25 cellular contexts compared by ENCODE assay signal in the genomic region with DNA sequence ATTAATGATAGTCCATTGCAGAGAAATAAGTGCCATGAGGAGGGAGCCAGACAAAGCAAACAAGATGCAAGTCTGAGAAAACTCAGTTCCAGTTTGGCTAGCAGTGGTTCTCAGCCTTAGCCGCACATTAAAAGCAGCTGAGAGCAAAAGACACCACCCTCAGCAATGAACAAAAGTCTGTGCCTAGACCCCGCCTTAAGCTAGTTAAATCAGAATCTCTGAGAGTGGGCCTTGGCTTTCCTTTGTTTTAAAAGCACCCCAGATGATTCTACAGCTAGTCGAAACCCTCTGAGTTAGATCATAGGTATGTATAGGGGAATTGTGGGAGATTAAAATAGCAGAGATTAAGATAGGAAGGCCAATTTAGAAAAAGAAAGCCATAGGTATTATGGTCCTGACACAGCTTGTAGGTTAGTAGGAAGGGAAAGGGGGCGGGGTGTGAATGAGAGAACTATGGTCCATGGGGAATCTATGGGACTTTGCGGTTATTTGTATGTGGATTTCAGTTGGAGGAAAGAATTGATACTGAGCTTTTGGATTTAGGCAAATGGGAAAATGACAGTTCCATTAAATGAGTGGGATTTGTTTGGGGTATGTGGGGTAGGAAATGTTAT. TPM values are rescaled to one million over a fixed set of nuclear protein-coding genes. Genes with fewer than 3 reads are reported as not detected.
DNase-seq lines count a peak whose midpoint lies in the region; ATAC-seq and TF ChIP-seq lines count a peak whose summit lies in the region.
"Had no signal": no experiment of that assay in that cellular context is flagged by ENCODE, and none has a peak within 500 bp of the region (broad histone marks: within the 10 kb centered on the region; RNA-seq: fewer than 3 reads in every experiment).

No MANE protein-coding gene starts in this region.

- H3K27ac Mint-ChIP-seq in endodermal cell = no peak overlapping the region
- H3K27ac Mint-ChIP-seq: activated B cell treated with CpG ODN at 0.5 μM for 24 hours; activated CD4-positive, alpha-beta memory T cell treated with anti-CD3 and anti-CD28 coated beads, Interleukin-2, amount 10 ng/mL, durations not matched to agents 7 days and 5 days; HFFc6 had no signal

- TF ChIP-seq CTCF in heart right ventricle (IDR thresholded peaks at IDR 0.05) = no peak
- TF ChIP-seq CTCF in endodermal cell (conservative IDR thresholded peaks at IDR 0.05) = no peak
- TF ChIP-seq CTCF in uterus (IDR thresholded peaks at IDR 0.05) = no peak

- DNase-seq in heart right ventricle (no peak), right cardiac atrium (no peak), endodermal cell (no peak), uterus (no peak), amygdala (lab: John Stamatoyannopoulos, UW) (no peak), medulla oblongata (ENCODE audit: extremely low spot score) (no peak), left colon (no peak)
- DNase-seq: activated B cell treated with CpG ODN at 0.5 μM for 24 hours; activated CD4-positive, alpha-beta memory T cell treated with anti-CD3 and anti-CD28 coated beads, Interleukin-2, amount 10 ng/mL, durations not matched to agents 7 days and 5 days; activated gamma-delta T cell treated with Interleukin-2 at 50 U/mL for 16 hours; Caco-2; HFFc6; NCI-H1417; NCI-H446; NK-92 treated with Interleukin-12 subunit alpha and Interleukin-12 subunit beta, amount 100 ng/mL, for 24 hours; nucleus accumbens; retina; stimulated activated CD4-positive, alpha-beta T cell treated with anti-CD3 and anti-CD28 coated beads, Interleukin-15, amount 100 ng/mL, for 24 hours; stimulated activated CD8-positive, alpha-beta memory T cell treated with anti-CD3 and anti-CD28 coated beads, Interleukin-4, amount 100 ng/mL, for 48 hours; T-helper 9 cell had no signal

- peak overlapping the region in 6 of 10 donors; percentile 4 to 59 (median 18) for H3K27ac ChIP-seq in heart right ventricle
- no peak overlapping the region for H3K27ac ChIP-seq in right cardiac atrium (ENCODE audit: low read length)
- peak overlapping the region; percentile 8 for H3K27ac ChIP-seq in endodermal cell (ENCODE audit: low read depth, low read length)
- peak overlapping the region; percentile 1 for H3K27ac ChIP-seq in muscle layer of duodenum (ENCODE audit: low read length)
- H3K27ac ChIP-seq in uterus = peak overlapping the region; percentile 15 to 36
- H3K27ac ChIP-seq: BLaER1, RWPE1 had no signal

- no peaks in the 10 kb centered on the region for H3K27me3 Mint-ChIP-seq in endodermal cell (ENCODE audit: insufficient read depth)
- H3K27me3 Mint-ChIP-seq: activated B cell treated with CpG ODN at 0.5 μM for 24 hours; activated CD4-positive, alpha-beta memory T cell treated with anti-CD3 and anti-CD28 coated beads, Interleukin-2, amount 10 ng/mL, durations not matched to agents 7 days and 5 days; brain had no signal

- H3K9me3 ChIP-seq in heart right ventricle (no peaks in the 10 kb centered on the region), right cardiac atrium (ENCODE audit: control insufficient read depth, low read length) (no peaks in the 10 kb centered on the region), endodermal cell (ENCODE audit: control insufficient read depth, low read length) (peaks cover 4% of the 10 kb centered on the region), muscle layer of duodenum (ENCODE audit: control insufficient read depth in 1 of 2, low read length in 2 of 2) (no peaks in the 10 kb centered on the region), uterus (no peaks in the 10 kb centered on the region)
- H3K9me3 ChIP-seq: BLaER1, Caco-2 had no signal

- H3K4me1 ChIP-seq in heart right ventricle (peaks cover 0 to 62% (median 15%) of the 10 kb centered on the region in 9 donors), right cardiac atrium (ENCODE audit: control insufficient read depth, insufficient read depth, low read length) (peaks cover 3% of the 10 kb centered on the region), endodermal cell (ENCODE audit: control insufficient read depth, insufficient read depth, low read length) (peaks cover 9% of the 10 kb centered on the region), muscle layer of duodenum (ENCODE audit: control insufficient read depth in 1 of 2, insufficient read depth in 2 of 2, low read length in 2 of 2) (peaks cover 0 to 12% of the 10 kb centered on the region in 2 donors), uterus (no peaks in the 10 kb centered on the region)

- peaks cover 3% of the 10 kb centered on the region for H3K36me3 Mint-ChIP-seq in endodermal cell (ENCODE audit: low read depth)

- no peak for TF ChIP-seq POLR2A in uterus (IDR thresholded peaks at IDR 0.05)

- H3K36me3 ChIP-seq in heart right ventricle (peaks cover 0 to 34% (median 0%) of the 10 kb centered on the region in 9 donors), endodermal cell (ENCODE audit: control insufficient read depth, insufficient read depth, low read length) (no peaks in the 10 kb centered on the region), muscle layer of duodenum (ENCODE audit: control insufficient read depth in 1 of 2, insufficient read depth in 2 of 2, low read length in 2 of 2) (no peaks in the 10 kb centered on the region), uterus (no peaks in the 10 kb centered on the region)
- H3K36me3 ChIP-seq: BLaER1 had no signal

- WGBS in heart right ventricle, 2 donors = 79 to 85% methylated on average over 5 of the region's 5 CpGs
- 74% methylated on average over 5 of the region's 5 CpGs for WGBS in right cardiac atrium
- WGBS in endodermal cell (ENCODE audit: insufficient coverage in 1 of 2, insufficient read length in 1 of 2), 2 experiments = 91 to 95% methylated on average over 4 to 5 of the region's 5 CpGs

- no peaks in the 10 kb centered on the region for H3K9me3 Mint-ChIP-seq in endodermal cell
- H3K9me3 Mint-ChIP-seq: activated B cell treated with CpG ODN at 0.5 μM for 24 hours; activated CD4-positive, alpha-beta memory T cell treated with anti-CD3 and anti-CD28 coated beads, Interleukin-2, amount 10 ng/mL, durations not matched to agents 7 days and 5 days; brain; HFFc6 had no signal

- ATAC-seq in heart right ventricle (peak in 5 of 8 donors; percentile 18 to 50 (median 39)), right cardiac atrium (no peak), left colon (no peak)

- H3K4me3 Mint-ChIP-seq in endodermal cell = no peak overlapping the region
- H3K4me3 Mint-ChIP-seq: activated B cell treated with CpG ODN at 0.5 μM for 24 hours; activated CD4-positive, alpha-beta memory T cell treated with anti-CD3 and anti-CD28 coated beads, Interleukin-2, amount 10 ng/mL, durations not matched to agents 7 days and 5 days; HFFc6 had no signal

- peaks cover 27% of the 10 kb centered on the region for H3K4me1 Mint-ChIP-seq in endodermal cell

- intact Hi-C loops in heart right ventricle (cut with DNase I) = loop anchor here in 7 of 10 donors (5.0 to 10.0 kb wide), 6 partner anchors 96 to 856 kb away; no protein-coding TSS in a partner anchor
- intact Hi-C loops in right cardiac atrium (cut with DNase I) = loop anchor here in 2 of 4 donors (10.0 kb wide), 3 partner anchors 86 to 246 kb away; no protein-coding TSS in a partner anchor
- intact Hi-C loops in uterus (cut with DNase I; ENCODE audit: low total_unique reads) = no loop called here
- intact Hi-C loops in left colon (cut with DNase I, micrococcal nuclease) = no loop called here

- H3K27me3 ChIP-seq in heart right ventricle (no peaks in the 10 kb centered on the region), right cardiac atrium (ENCODE audit: control insufficient read depth, insufficient read depth) (no peaks in the 10 kb centered on the region), endodermal cell (ENCODE audit: control insufficient read depth, insufficient read depth, low read length, poor library complexity, severe bottlenecking) (no peaks in the 10 kb centered on the region), muscle layer of duodenum (ENCODE audit: low read depth, low read length) (no peaks in the 10 kb centered on the region), uterus (no peaks in the 10 kb centered on the region)
- H3K27me3 ChIP-seq: BLaER1 had no signal

- H3K9ac ChIP-seq in endodermal cell (ENCODE audit: extremely low read depth, low read length, poor library complexity, severe bottlenecking) = no peak overlapping the region
- H3K9ac ChIP-seq: BLaER1 had no signal

- H3K4me3 ChIP-seq in heart right ventricle (no peak overlapping the region), right cardiac atrium (ENCODE audit: low read length) (no peak overlapping the region), endodermal cell (ENCODE audit: low read length) (no peak overlapping the region), muscle layer of duodenum (ENCODE audit: low read depth in 1 of 2, low read length in 2 of 2) (no peak overlapping the region), uterus (no peak overlapping the region)
- H3K4me3 ChIP-seq: BLaER1, coronary artery had no signal

RNA-seq across cellular contexts. Expression of a gene that starts 12.0 kb away (rescaled TPM):
- total RNA-seq in heart right ventricle (10 to 100 TPM; 21.6 to 61.7 (median 37.4) TPM), right cardiac atrium (10 to 100 TPM; 26.3 to 60.4 (median 50.0) TPM), endodermal cell (10 to 100 TPM in 1 of 2 donors, 1 to 10 TPM in 1; 9.1 to 18.5 TPM), uterus (100 to 1,000 TPM in 3 of 4 donors, 10 to 100 TPM in 1; 34.8 to 198 (median 170) TPM), left colon (10 to 100 TPM; 27.2 to 29.0 TPM)
- polyA plus RNA-seq in heart right ventricle (10 to 100 TPM; 30.2 to 42.2 TPM), right cardiac atrium (21.3 TPM)
- 43.0 TPM for polyA plus RNA-seq in endodermal cell (2013, experiment 1 of 2)
- polyA plus RNA-seq in endodermal cell (2013, experiment 2 of 2) = 53.3 TPM

Comparison
In these comparisons a context has a peak if more than half of its experiments do, and no peak if none do; other contexts are left out.
1. ATAC-seq: peak in heart right ventricle (5 of 8); none in right cardiac atrium (0 of 2) and left colon (single experiment).
2. intact Hi-C loops: an anchor here in heart right ventricle (5.0 to 10.0 kb wide); none called in uterus and left colon.